ENCODE assay signal across 18 cellular contexts in genomic region chr1:162699366-162699765, GRCh38.
"Had no signal": no experiment of that assay in that cellular context is flagged by ENCODE, and none has a peak within 500 bp of the region (broad histone marks: within the 10 kb centered on the region; RNA-seq: fewer than 3 reads in every experiment).

No MANE protein-coding gene starts in this region.

- H3K9me3 ChIP-seq: tibial nerve had no signal

- H3K4me3 Mint-ChIP-seq: activated naive CD4-positive, alpha-beta T cell treated with anti-CD3 and anti-CD28 coated beads for 36 hours; activated naive CD8-positive, alpha-beta T cell treated with anti-CD3 and anti-CD28 coated beads, Interleukin-2, amount 50 U/mL, for 24 hours; activated T-helper 17 cell treated with anti-CD3 and anti-CD28 coated beads, Interleukin-2, amount 50 U/mL, for 72 hours; endodermal cell; natural killer cell treated with Interleukin-12 subunit alpha and Interleukin-12 subunit beta and Interleukin-15 and Interleukin-18, amount 100 ng/mL, for 72 hours; stimulated activated memory B cell treated with anti-CD40 and anti-IgM and Interleukin-4, amounts not matched to agents 10 μg/mL and 1 μg/mL and 100 μg/mL, for 72 hours had no signal

- H3K36me3 Mint-ChIP-seq: natural killer cell treated with Interleukin-12 subunit alpha and Interleukin-12 subunit beta and Interleukin-15 and Interleukin-18, amount 100 ng/mL, for 72 hours; stimulated activated memory B cell treated with anti-CD40 and anti-IgM and Interleukin-4, amounts not matched to agents 10 μg/mL and 1 μg/mL and 100 μg/mL, for 72 hours had no signal

- H3K4me1 Mint-ChIP-seq: activated naive CD8-positive, alpha-beta T cell treated with anti-CD3 and anti-CD28 coated beads, Interleukin-2, amount 50 U/mL, for 24 hours; activated T-helper 17 cell treated with anti-CD3 and anti-CD28 coated beads, Interleukin-2, amount 50 U/mL, for 72 hours; stimulated activated memory B cell treated with anti-CD40 and anti-IgM and Interleukin-4, amounts not matched to agents 10 μg/mL and 1 μg/mL and 100 μg/mL, for 72 hours had no signal

- FAIRE-seq: kidney had no signal

- H3K36me3 ChIP-seq: cardiac muscle cell, tibial nerve had no signal

- H3K27ac Mint-ChIP-seq: activated naive CD4-positive, alpha-beta T cell treated with anti-CD3 and anti-CD28 coated beads for 36 hours; activated naive CD8-positive, alpha-beta T cell treated with anti-CD3 and anti-CD28 coated beads, Interleukin-2, amount 50 U/mL, for 24 hours; activated T-helper 17 cell treated with anti-CD3 and anti-CD28 coated beads, Interleukin-2, amount 50 U/mL, for 72 hours; endodermal cell; natural killer cell treated with Interleukin-12 subunit alpha and Interleukin-12 subunit beta and Interleukin-15 and Interleukin-18, amount 100 ng/mL, for 72 hours; stimulated activated memory B cell treated with anti-CD40 and anti-IgM and Interleukin-4, amounts not matched to agents 10 μg/mL and 1 μg/mL and 100 μg/mL, for 72 hours had no signal

- H3K27me3 ChIP-seq: cardiac muscle cell, dorsolateral prefrontal cortex, tibial nerve had no signal

- DNase-seq: activated CD4-positive, alpha-beta T cell treated with anti-CD3 and anti-CD28 coated beads, Interleukin-2, amount 50 U/mL, for 4 hours; activated CD4-positive, CD25-positive, alpha-beta regulatory T cell treated with anti-CD3 and anti-CD28 coated beads, Interleukin-2, amount 50 U/mL, for 72 hours; activated naive CD4-positive, alpha-beta T cell treated with anti-CD3 and anti-CD28 coated beads for 36 hours; activated naive CD8-positive, alpha-beta T cell treated with anti-CD3 and anti-CD28 coated beads, Interleukin-2, amount 50 U/mL, for 24 hours; activated T-cell treated with anti-CD3 and anti-CD28 coated beads for 4 hours; dorsolateral prefrontal cortex; endodermal cell; hippocampal formation; kidney; left ventricle myocardium superior; mesendoderm; stimulated activated CD4-positive, alpha-beta T cell treated with anti-CD3 and anti-CD28 coated beads, Interleukin-2, amount 100 ng/mL, for 48 hours; T-helper 9 cell had no signal

- H3K9me3 Mint-ChIP-seq: activated naive CD4-positive, alpha-beta T cell treated with anti-CD3 and anti-CD28 coated beads for 36 hours; activated naive CD8-positive, alpha-beta T cell treated with anti-CD3 and anti-CD28 coated beads, Interleukin-2, amount 50 U/mL, for 24 hours; activated T-helper 17 cell treated with anti-CD3 and anti-CD28 coated beads, Interleukin-2, amount 50 U/mL, for 72 hours; endodermal cell; natural killer cell treated with Interleukin-12 subunit alpha and Interleukin-12 subunit beta and Interleukin-15 and Interleukin-18, amount 100 ng/mL, for 72 hours; stimulated activated memory B cell treated with anti-CD40 and anti-IgM and Interleukin-4, amounts not matched to agents 10 μg/mL and 1 μg/mL and 100 μg/mL, for 72 hours had no signal

- H3K4me3 ChIP-seq: cardiac muscle cell, dorsolateral prefrontal cortex, tibial nerve had no signal

- ATAC-seq: activated naive CD8-positive, alpha-beta T cell treated with anti-CD3 and anti-CD28 coated beads, Interleukin-2, amount 50 U/mL, for 24 hours; activated T-helper 17 cell treated with anti-CD3 and anti-CD28 coated beads, Interleukin-2, amount 50 U/mL, for 72 hours; left ventricle myocardium superior; natural killer cell treated with Interleukin-12 subunit alpha and Interleukin-12 subunit beta and Interleukin-15 and Interleukin-18, amount 100 ng/mL, for 72 hours; stimulated activated memory B cell treated with anti-CD40 and anti-IgM and Interleukin-4, amounts not matched to agents 10 μg/mL and 1 μg/mL and 100 μg/mL, for 72 hours had no signal

- H3K27ac ChIP-seq: cardiac muscle cell, dorsolateral prefrontal cortex had no signal
